ENCODE assay signal across 9 cellular contexts in genomic region chr2:162073776-162074578, GRCh38. TPM values are rescaled to one million over a fixed set of nuclear protein-coding genes. Genes with fewer than 3 reads are reported as not detected.
DNase-seq lines count a peak whose midpoint lies in the region; ATAC-seq and TF ChIP-seq lines count a peak whose summit lies in the region.
"Had no signal": no experiment of that assay in that cellular context is flagged by ENCODE, and none has a peak within 500 bp of the region (broad histone marks: within the 10 kb centered on the region; RNA-seq: fewer than 3 reads in every experiment).

TSS of gene DPP4 (minus strand) at chr2:162074215. CDS start at chr2:162073981, 234 bp downstream.

- H3K36me3 Mint-ChIP-seq in activated naive CD8-positive, alpha-beta T cell treated with anti-CD3 and anti-CD28 coated beads, Interleukin-2, amount 10 ng/mL, durations not matched to agents 7 days and 5 days: peaks cover 70% of the 10 kb centered on the region

- peaks cover 40% of the 10 kb centered on the region for H3K4me1 Mint-ChIP-seq in activated naive CD8-positive, alpha-beta T cell treated with anti-CD3 and anti-CD28 coated beads, Interleukin-2, amount 10 ng/mL, durations not matched to agents 7 days and 5 days

- H3K27me3 Mint-ChIP-seq in activated naive CD8-positive, alpha-beta T cell treated with anti-CD3 and anti-CD28 coated beads, Interleukin-2, amount 10 ng/mL, durations not matched to agents 7 days and 5 days: no peaks in the 10 kb centered on the region

- H3K79me2 ChIP-seq in ACC112 (ENCODE audit: control insufficient read depth, insufficient read depth, low read length, unreplicated experiment): peaks cover 13% of the 10 kb centered on the region

- no peak for TF ChIP-seq CTCF in RWPE1 (conservative IDR thresholded peaks at IDR 0.05; ENCODE audit: low read depth)

- H3K4me3 ChIP-seq in ACC112 (ENCODE audit: low read depth, low read length): peak within 1 kb of the TSS; percentile 76
- peak within 1 kb of the TSS; percentile 83 for H3K4me3 ChIP-seq in iPS-20b (ENCODE audit: low read length)

- peak within 1 kb of the TSS; percentile 77 for H3K27ac ChIP-seq in ACC112 (ENCODE audit: low read depth, low read length)
- H3K27ac ChIP-seq in RWPE1: no peak within 1 kb of the TSS
- no peak within 1 kb of the TSS for H3K27ac ChIP-seq in iPS-20b (ENCODE audit: low read length)

- CTCF ChIA-PET in RWPE1 (lab: Yijun Ruan, JAX): interaction anchor here (0.5 to 1.0 kb wide), 3 partner anchors 9 to 919 kb away, joined by 3 to 4 read pairs (median 3); no protein-coding TSS in a partner anchor

- H3K36me3 ChIP-seq in ACC112 (ENCODE audit: insufficient read depth, low read length) (no peaks in the 10 kb centered on the region), iPS-20b (ENCODE audit: insufficient read depth, low read depth, low read length) (no peaks in the 10 kb centered on the region)

- H3K4me3 Mint-ChIP-seq in activated naive CD8-positive, alpha-beta T cell treated with anti-CD3 and anti-CD28 coated beads, Interleukin-2, amount 10 ng/mL, durations not matched to agents 7 days and 5 days: peak within 1 kb of the TSS; percentile 91

- H3K27ac Mint-ChIP-seq in activated naive CD8-positive, alpha-beta T cell treated with anti-CD3 and anti-CD28 coated beads, Interleukin-2, amount 10 ng/mL, durations not matched to agents 7 days and 5 days: peak within 1 kb of the TSS; percentile 95

- POLR2A ChIA-PET in RWPE1 (lab: Yijun Ruan, JAX; ENCODE audit: low non-redundant PET): no interaction called here
- POLR2A ChIA-PET in activated naive CD8-positive, alpha-beta T cell treated with anti-CD3 and anti-CD28 coated beads, Interleukin-2, amount 10 ng/mL, durations not matched to agents 7 days and 5 days (lab: Charles Lee): interaction anchor here (0.6 to 3.3 kb wide), 20 partner anchors 9 to 766 kb away, joined by 3 to 24 read pairs (median 4); partner anchors contain the start of gene PSMD14

- H3K9me3 ChIP-seq in iPS-20b (ENCODE audit: insufficient read depth, low read depth, low read length): peaks cover 10% of the 10 kb centered on the region

- H3K9me3 Mint-ChIP-seq in activated naive CD8-positive, alpha-beta T cell treated with anti-CD3 and anti-CD28 coated beads, Interleukin-2, amount 10 ng/mL, durations not matched to agents 7 days and 5 days: peaks cover 15% of the 10 kb centered on the region

- ATAC-seq in GM18520 (IDR thresholded peaks at IDR 0.05; ENCODE audit: unreplicated experiment) (peak; percentile 80), HG03025 (IDR thresholded peaks at IDR 0.05; ENCODE audit: low FRiP score, unreplicated experiment) (peak; percentile 80)
- peak; percentile 85 for ATAC-seq in activated naive CD8-positive, alpha-beta T cell treated with anti-CD3 and anti-CD28 coated beads, Interleukin-2, amount 10 ng/mL, durations not matched to agents 7 days and 5 days (ENCODE audit: low read depth)

- H3K9ac ChIP-seq in iPS-20b (ENCODE audit: low read depth, low read length): peak within 1 kb of the TSS; percentile 78; the same call in 1 of the 2 replicates

- peak within 1 kb of the TSS; percentile 97 for H2AFZ ChIP-seq in ACC112 (ENCODE audit: low read length, unreplicated experiment)

- peaks cover 51% of the 10 kb centered on the region for H3K4me1 ChIP-seq in ACC112 (ENCODE audit: control insufficient read depth, insufficient read depth, low read length, unreplicated experiment)
- peaks cover 17% of the 10 kb centered on the region; the same call in 1 of the 2 replicates for H3K4me1 ChIP-seq in iPS-20b (ENCODE audit: insufficient read depth, low read length)

- peak; percentile 49 for DNase-seq in RWPE1 (ENCODE audit: low spot score)
- DNase-seq in activated naive CD8-positive, alpha-beta T cell treated with anti-CD3 and anti-CD28 coated beads, Interleukin-2, amount 10 ng/mL, durations not matched to agents 7 days and 5 days: peak; percentile 79
- DNase-seq in stimulated activated CD4-positive, alpha-beta T cell treated with anti-CD3 and anti-CD28 coated beads, Interleukin-12 subunit alpha, Interleukin-12 subunit beta, amount 100 ng/mL, for 48 hours (ENCODE audit: low read depth in 2 of 3, low spot score in 1 of 3): peak in 2 of 3 donors; percentile 47 to 48
- no peak for DNase-seq in inferior parietal cortex (ENCODE audit: extremely low spot score)

- H3K27me3 ChIP-seq in ACC112 (ENCODE audit: insufficient read depth, low read length) (no peaks in the 10 kb centered on the region), iPS-20b (ENCODE audit: insufficient read depth, low read length) (peaks cover 45% of the 10 kb centered on the region)

RNA-seq across cellular contexts. Expression of gene DPP4, which starts in this region (rescaled TPM):
- total RNA-seq in activated naive CD8-positive, alpha-beta T cell treated with anti-CD3 and anti-CD28 coated beads, Interleukin-2, amount 10 ng/mL, durations not matched to agents 7 days and 5 days: 100 to 1,000 TPM; 101 to 107 TPM
- total RNA-seq: HT1080 had no signal
